10 cellular contexts compared by ENCODE assay signal in the genomic region with DNA sequence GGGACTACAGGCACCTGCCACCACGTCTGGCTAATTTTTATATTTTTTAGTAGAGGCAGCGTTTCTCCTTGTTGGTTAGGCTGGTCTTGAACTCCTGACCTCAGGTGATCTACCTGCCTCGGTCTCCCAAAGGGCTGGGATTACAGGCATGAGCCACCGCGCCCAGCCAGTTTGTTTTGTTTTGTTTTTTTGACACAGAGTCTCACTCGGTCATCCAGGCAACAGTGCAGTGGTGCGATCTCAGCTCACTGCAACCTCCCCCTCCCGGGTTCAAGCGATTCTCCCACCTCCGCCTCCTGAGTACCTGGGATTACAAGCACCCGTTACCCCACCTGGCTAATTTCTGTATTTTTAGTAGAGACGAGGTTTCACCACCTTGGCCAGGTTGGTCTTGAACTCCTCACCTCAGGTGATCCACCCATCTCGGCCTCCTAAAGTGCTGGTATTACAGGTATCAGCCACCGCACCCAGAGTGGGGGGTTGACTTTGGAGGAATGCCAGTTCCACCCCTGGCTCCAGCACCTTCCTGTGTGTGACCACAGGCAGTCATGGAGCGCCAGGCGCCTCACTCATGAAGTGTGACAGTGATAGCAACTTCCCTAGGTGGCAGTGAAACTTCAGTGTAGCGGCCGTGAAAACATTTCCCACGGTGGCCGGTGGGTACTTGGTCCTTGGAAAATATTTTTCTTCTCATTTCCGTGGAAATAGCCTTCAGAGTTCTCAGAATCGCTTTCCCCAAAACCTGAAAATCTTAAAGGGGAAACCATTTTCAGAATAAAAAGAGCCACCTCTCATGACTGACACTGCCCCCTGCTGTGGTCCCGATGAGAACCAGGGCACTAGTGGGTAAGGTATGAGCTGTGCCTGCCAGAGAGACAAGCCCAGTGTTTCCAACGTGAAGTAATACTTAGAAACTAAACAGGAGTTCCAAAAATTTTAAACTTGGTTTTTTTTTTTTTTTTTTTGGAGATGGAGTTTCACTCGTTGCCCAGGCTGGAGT. TPM values are rescaled to one million over a fixed set of nuclear protein-coding genes. Genes with fewer than 3 reads are reported as not detected.
DNase-seq lines count a peak whose midpoint lies in the region; ATAC-seq and TF ChIP-seq lines count a peak whose summit lies in the region.
"Had no signal": no experiment of that assay in that cellular context is flagged by ENCODE, and none has a peak within 500 bp of the region (broad histone marks: within the 10 kb centered on the region; RNA-seq: fewer than 3 reads in every experiment).

No MANE protein-coding gene starts in this region.

- H4K8ac ChIP-seq in neuronal stem cell (ENCODE audit: low read depth, low read length) = no peak overlapping the region

- no peak overlapping the region for H2AK5ac ChIP-seq in neuronal stem cell (ENCODE audit: low read depth, low read length)

- TF ChIP-seq CTCF in HFFc6 (IDR thresholded peaks at IDR 0.05) = peak; percentile 41

- H3K79me1 ChIP-seq in neuronal stem cell (ENCODE audit: low read depth, low read length) = no peaks in the 10 kb centered on the region

- H3K27me3 ChIP-seq in neuronal stem cell (ENCODE audit: control insufficient read depth in 3 of 3, insufficient read depth in 3 of 3, low read depth in 1 of 3, low read length in 3 of 3) = no peaks in the 10 kb centered on the region

- H3K27ac ChIP-seq in neuronal stem cell (replicated peaks; ENCODE audit: low read length) = no peak overlapping the region
- H3K27ac ChIP-seq: prostate gland had no signal

- H4K91ac ChIP-seq in neuronal stem cell (ENCODE audit: low read depth, low read length, poor library complexity) = no peak overlapping the region

- peaks cover 15% of the 10 kb centered on the region; the same call in 1 of the 2 replicates for H3K27me3 Mint-ChIP-seq in HFFc6 (ENCODE audit: insufficient read depth)
- H3K27me3 Mint-ChIP-seq in activated naive CD4-positive, alpha-beta T cell treated with anti-CD3 and anti-CD28 coated beads, Interleukin-2, amount 10 ng/mL, durations not matched to agents 7 days and 5 days = peaks cover 52% of the 10 kb centered on the region
- peaks cover 2 to 12% (median 5%) of the 10 kb centered on the region in 5 donors for H3K27me3 Mint-ChIP-seq in naive thymus-derived CD8-positive, alpha-beta T cell

- no peak overlapping the region for H3K4me2 ChIP-seq in neuronal stem cell (ENCODE audit: insufficient read depth, low read length, poor library complexity, severe bottlenecking)

- ATAC-seq in naive thymus-derived CD8-positive, alpha-beta T cell = no peak
- ATAC-seq in HG03565 (IDR thresholded peaks at IDR 0.05; ENCODE audit: unreplicated experiment) = no peak

- POLR2A ChIA-PET in naive thymus-derived CD8-positive, alpha-beta T cell (lab: Charles Lee) = interaction anchor here (0.7 to 1.3 kb wide), 5 partner anchors 12 to 758 kb away, joined by 3 to 8 read pairs (median 4); no protein-coding TSS in a partner anchor

- H3K27ac Mint-ChIP-seq in HFFc6 = no peak overlapping the region
- peak overlapping the region; percentile 61 for H3K27ac Mint-ChIP-seq in activated naive CD4-positive, alpha-beta T cell treated with anti-CD3 and anti-CD28 coated beads, Interleukin-2, amount 10 ng/mL, durations not matched to agents 7 days and 5 days
- peak overlapping the region in 6 of 10 donors; percentile 26 to 86 (median 59) for H3K27ac Mint-ChIP-seq in naive thymus-derived CD8-positive, alpha-beta T cell

- no peak overlapping the region for H3K18ac ChIP-seq in neuronal stem cell (ENCODE audit: low read length)

- no peaks in the 10 kb centered on the region for H3K9me3 Mint-ChIP-seq in HFFc6
- no peaks in the 10 kb centered on the region for H3K9me3 Mint-ChIP-seq in activated naive CD4-positive, alpha-beta T cell treated with anti-CD3 and anti-CD28 coated beads, Interleukin-2, amount 10 ng/mL, durations not matched to agents 7 days and 5 days
- H3K9me3 Mint-ChIP-seq in naive thymus-derived CD8-positive, alpha-beta T cell = peaks cover 0 to 4% (median 0%) of the 10 kb centered on the region in 9 donors

- CTCF ChIA-PET in activated naive CD4-positive, alpha-beta T cell treated with anti-CD3 and anti-CD28 coated beads, Interleukin-2, amount 10 ng/mL, durations not matched to agents 7 days and 5 days (lab: Charles Lee) = interaction anchor here (0.6 to 0.7 kb wide), 2 partner anchors 83 to 238 kb away, joined by 3 to 4 read pairs; no protein-coding TSS in a partner anchor

- peaks cover 0 to 3% of the 10 kb centered on the region in 2 donors for H3K36me3 ChIP-seq in neuronal stem cell (replicated peaks in 1 of 2; ENCODE audit: control insufficient read depth in 2 of 2, insufficient read depth in 2 of 2, low read length in 2 of 2)
- H3K36me3 ChIP-seq: prostate gland had no signal

- no peak overlapping the region for H2BK120ac ChIP-seq in neuronal stem cell (ENCODE audit: low read depth, low read length)

- peaks cover 0 to 5% of the 10 kb centered on the region in 2 donors for H3K4me1 ChIP-seq in neuronal stem cell (ENCODE audit: control insufficient read depth in 2 of 2, insufficient read depth in 1 of 2, low read depth in 1 of 2, low read length in 2 of 2)
- H3K4me1 ChIP-seq: prostate gland had no signal

- H2BK5ac ChIP-seq in neuronal stem cell (ENCODE audit: low read length) = no peak overlapping the region

- H2AFZ ChIP-seq in neuronal stem cell (ENCODE audit: low read length) = no peak overlapping the region

- H3K36me3 Mint-ChIP-seq in HFFc6 (ENCODE audit: low read depth) = no peaks in the 10 kb centered on the region
- no peaks in the 10 kb centered on the region for H3K36me3 Mint-ChIP-seq in activated naive CD4-positive, alpha-beta T cell treated with anti-CD3 and anti-CD28 coated beads, Interleukin-2, amount 10 ng/mL, durations not matched to agents 7 days and 5 days
- no peaks in the 10 kb centered on the region for H3K36me3 Mint-ChIP-seq in naive thymus-derived CD8-positive, alpha-beta T cell

- no peak overlapping the region for H3K23ac ChIP-seq in neuronal stem cell (ENCODE audit: low read depth, low read length, poor library complexity)

- DNase-seq in NCI-H524 (lab: John Stamatoyannopoulos, UW) = peak; percentile 2 to 40
- DNase-seq in NCI-H524 treated with DMSO at 0.1 percent for 48 hours (lab: John Stamatoyannopoulos, UW) = no peak
- no peak for DNase-seq in HFFc6
- DNase-seq in activated naive CD4-positive, alpha-beta T cell treated with anti-CD3 and anti-CD28 coated beads, Interleukin-2, amount 10 ng/mL, durations not matched to agents 7 days and 5 days = peak; percentile 44
- DNase-seq in naive thymus-derived CD8-positive, alpha-beta T cell = peak in 4 of 10 donors; percentile 6 to 18 (median 18)
- DNase-seq in neuronal stem cell (ENCODE audit: low spot score) = no peak
- DNase-seq in middle frontal gyrus (ENCODE audit: extremely low spot score, low spot score) = no peak
- DNase-seq: cortex of kidney had no signal

- no peaks in the 10 kb centered on the region for H3K4me1 Mint-ChIP-seq in HFFc6 (ENCODE audit: low read depth)
- peaks cover 31% of the 10 kb centered on the region for H3K4me1 Mint-ChIP-seq in activated naive CD4-positive, alpha-beta T cell treated with anti-CD3 and anti-CD28 coated beads, Interleukin-2, amount 10 ng/mL, durations not matched to agents 7 days and 5 days
- H3K4me1 Mint-ChIP-seq in naive thymus-derived CD8-positive, alpha-beta T cell = peaks cover 29 to 44% (median 38%) of the 10 kb centered on the region in 4 donors

- H3K4me3 Mint-ChIP-seq in HFFc6 = no peak overlapping the region
- H3K4me3 Mint-ChIP-seq in activated naive CD4-positive, alpha-beta T cell treated with anti-CD3 and anti-CD28 coated beads, Interleukin-2, amount 10 ng/mL, durations not matched to agents 7 days and 5 days = no peak overlapping the region
- H3K4me3 Mint-ChIP-seq in naive thymus-derived CD8-positive, alpha-beta T cell = peak overlapping the region in 8 of 10 donors; percentile 7 to 66 (median 42)

- no peak overlapping the region for H3K4me3 ChIP-seq in neuronal stem cell (ENCODE audit: low read length in 2 of 2)
- H3K4me3 ChIP-seq: prostate gland had no signal

- no peak overlapping the region for H3K9ac ChIP-seq in neuronal stem cell (ENCODE audit: low read depth, low read length, poor library complexity)

- H3K9me3 ChIP-seq in neuronal stem cell (replicated peaks in 1 of 2; ENCODE audit: control insufficient read depth in 2 of 2, insufficient read depth in 1 of 2, low read depth in 1 of 2, low read length in 2 of 2) = peaks cover 3 to 7% of the 10 kb centered on the region in 2 donors
- H3K9me3 ChIP-seq: prostate gland had no signal

- H3K4ac ChIP-seq in neuronal stem cell (ENCODE audit: low read length) = no peak overlapping the region

- H2BK15ac ChIP-seq in neuronal stem cell (ENCODE audit: low read length) = no peak overlapping the region

- WGBS in neuronal stem cell (ENCODE audit: extremely low coverage in 2 of 2, insufficient read length in 2 of 2, insufficient replicate concordance in 1 of 2), 2 donors = no CpG with 5 or more reads among the region's 25 CpGs

- H3K14ac ChIP-seq in neuronal stem cell (ENCODE audit: low read length) = no peak overlapping the region

- no peak overlapping the region for H2BK12ac ChIP-seq in neuronal stem cell (ENCODE audit: low read length)

RNA-seq across cellular contexts. Expression of gene WDR4, which starts 48.6 kb away (rescaled TPM):
- 10 to 100 TPM; 18.5 to 27.6 (median 20.9) TPM for total RNA-seq in HFFc6 (2021; fragmentation: NEBNext Ultra II Directional; extraction: Animal tissue kit (Norgen Biotek cat#: 25700))
- 10 to 100 TPM; 30.0 to 32.6 TPM for total RNA-seq in naive thymus-derived CD8-positive, alpha-beta T cell
- 1 to 10 TPM; 6.9 to 9.9 (median 9.3) TPM for polyA plus RNA-seq in naive thymus-derived CD8-positive, alpha-beta T cell
- polyA plus RNA-seq in neuronal stem cell (2013, experiment 1 of 2) = 6.2 TPM
- polyA plus RNA-seq in neuronal stem cell (2013, experiment 2 of 2) = 6.2 TPM

Comparison
In these comparisons a context has a peak if more than half of its experiments do, and no peak if none do; other contexts are left out.
1. DNase-seq: peak in NCI-H524 (2 of 2) and activated naive CD4-positive, alpha-beta T cell treated with anti-CD3 and anti-CD28 coated beads, Interleukin-2, amount 10 ng/mL, durations not matched to agents 7 days and 5 days (single experiment); none in NCI-H524 treated with DMSO at 0.1 percent for 48 hours (single experiment), HFFc6 (single experiment), neuronal stem cell (single experiment) and middle frontal gyrus (single experiment).
2. H3K4me3 Mint-ChIP-seq: peak in naive thymus-derived CD8-positive, alpha-beta T cell (8 of 10); none in HFFc6 (single experiment) and activated naive CD4-positive, alpha-beta T cell treated with anti-CD3 and anti-CD28 coated beads, Interleukin-2, amount 10 ng/mL, durations not matched to agents 7 days and 5 days (single experiment).